In genomic region chr19:45408121-45408520, GRCh38 we compare ENCODE assay signal across 17 cellular contexts. TPM values are rescaled to one million over a fixed set of nuclear protein-coding genes. Genes with fewer than 3 reads are reported as not detected.
DNase-seq lines count a peak whose midpoint lies in the region; ATAC-seq, FAIRE-seq and TF ChIP-seq lines count a peak whose summit lies in the region.
"Had no signal": no experiment of that assay in that cellular context is flagged by ENCODE, and none has a peak within 500 bp of the region (broad histone marks: within the 10 kb centered on the region; RNA-seq: fewer than 3 reads in every experiment).

No MANE protein-coding gene starts in this region.

- no peaks in the 10 kb centered on the region for H4K20me1 ChIP-seq in KMS-11 (ENCODE audit: insufficient read depth)
- no peaks in the 10 kb centered on the region for H4K20me1 ChIP-seq in GM12878 (ENCODE audit: control insufficient read depth, insufficient read depth)

- SMC1A ChIA-PET in GM12878 (lab: Charles Lee; ENCODE audit: uncharacterized antibody, unreplicated experiment): no interaction called here

- H3K4me1 Mint-ChIP-seq in activated T-cell treated with anti-CD3 and anti-CD28 coated beads, Interleukin-2, amount 50 U/mL, for 24 hours (ENCODE audit: low read depth): peaks cover 56% of the 10 kb centered on the region
- peaks cover 38% of the 10 kb centered on the region for H3K4me1 Mint-ChIP-seq in osteocyte (ENCODE audit: unreplicated experiment)

- peak overlapping the region; percentile 87; the same call in 1 of the 2 replicates for H3K4me2 ChIP-seq in KMS-11
- no peak overlapping the region for H3K4me2 ChIP-seq in GM12878 (ENCODE audit: control insufficient read depth, insufficient read depth)

- no peak for TF ChIP-seq RAD21 in GM12878 (IDR thresholded peaks at IDR 0.05; ENCODE audit: insufficient read depth, low read depth, low read length)

- no peak for TF ChIP-seq EP300 in GM12878 (IDR thresholded peaks at IDR 0.05; ENCODE audit: borderline replicate concordance in 1 of 2, control insufficient read depth in 1 of 2, low read depth in 2 of 2, low read length in 2 of 2)

- no peak overlapping the region for H3K9ac ChIP-seq in KMS-11
- H3K9ac ChIP-seq in GM12878 (ENCODE audit: control insufficient read depth, insufficient read depth, low read length): no peak overlapping the region

- H3K36me3 Mint-ChIP-seq in activated T-cell treated with anti-CD3 and anti-CD28 coated beads, Interleukin-2, amount 50 U/mL, for 24 hours (ENCODE audit: low read depth): peaks cover 59% of the 10 kb centered on the region
- peaks cover 10% of the 10 kb centered on the region for H3K36me3 Mint-ChIP-seq in osteocyte (ENCODE audit: unreplicated experiment)

- H3K9me3 Mint-ChIP-seq in activated T-cell treated with anti-CD3 and anti-CD28 coated beads, Interleukin-2, amount 50 U/mL, for 24 hours: no peaks in the 10 kb centered on the region
- H3K9me3 Mint-ChIP-seq in osteocyte (ENCODE audit: unreplicated experiment): no peaks in the 10 kb centered on the region

- in situ Hi-C loops in GM12878 (cut with MboI): no loop called here

- peaks cover 22% of the 10 kb centered on the region for H3K27me3 Mint-ChIP-seq in activated T-cell treated with anti-CD3 and anti-CD28 coated beads, Interleukin-2, amount 50 U/mL, for 24 hours
- H3K27me3 Mint-ChIP-seq in osteocyte (ENCODE audit: unreplicated experiment): no peaks in the 10 kb centered on the region

- H3K79me2 ChIP-seq in KMS-11 (ENCODE audit: insufficient read depth, low read depth): peaks cover 26% of the 10 kb centered on the region
- H3K79me2 ChIP-seq in GM12878 (ENCODE audit: control insufficient read depth, insufficient read depth, low read length): peaks cover 7% of the 10 kb centered on the region

- no peak overlapping the region for H3K4me3 ChIP-seq in KMS-11 (IDR thresholded peaks at IDR 0.05; ENCODE audit: insufficient read depth, low read depth, low read length)
- H3K4me3 ChIP-seq in GM12878: no peak overlapping the region
- H3K4me3 ChIP-seq: tibial artery had no signal

- BruUV-seq in GM12878 (replicated peaks; lab: Mats Ljungman, UMichigan): no TSS peak

- H3K27ac Mint-ChIP-seq in activated T-cell treated with anti-CD3 and anti-CD28 coated beads, Interleukin-2, amount 50 U/mL, for 24 hours: peak overlapping the region; percentile 95
- H3K27ac Mint-ChIP-seq in osteocyte (ENCODE audit: unreplicated experiment): peak overlapping the region; percentile 52

- CTCF ChIA-PET in GM12878 (lab: Yijun Ruan, JAX): interaction anchor here (1.1 to 1.3 kb wide), 4 partner anchors 14 to 70 kb away, joined by 3 to 4 read pairs (median 4); no protein-coding TSS in a partner anchor

- H3K4me1 ChIP-seq in KMS-11 (ENCODE audit: low read depth, poor library complexity, severe bottlenecking) (peaks cover 10% of the 10 kb centered on the region), GM12878 (ENCODE audit: control insufficient read depth, insufficient read depth, low read length) (peaks cover 4% of the 10 kb centered on the region)

- H3K36me3 ChIP-seq in KMS-11 (ENCODE audit: insufficient read depth) (no peaks in the 10 kb centered on the region), GM12878 (ENCODE audit: control insufficient read depth in 2 of 2, insufficient read depth in 2 of 2, low read length in 1 of 2) (peaks cover 0 to 1% of the 10 kb centered on the region in 2 experiments; a peak in 2 of 4 replicates)

- intact Hi-C loops in GM12878 (cut with micrococcal nuclease; ENCODE audit: unreplicated experiment): loop anchor here (10.0 kb wide), 1 partner anchor 237 kb away; no protein-coding TSS in a partner anchor

- no peak for DNase-seq in activated T-cell treated with anti-CD3 and anti-CD28 coated beads, Interleukin-2, amount 50 U/mL, for 24 hours
- no peak for DNase-seq in activated T-cell treated with anti-CD3 and anti-CD28 coated beads, Interleukin-2, amount 50 U/mL, for 48 hours
- DNase-seq in GM12878 (ENCODE audit: low read depth, low spot score): no peak
- no peak for DNase-seq in osteocyte (ENCODE audit: extremely low spot score, unreplicated experiment)
- DNase-seq in SK-N-DZ (ENCODE audit: low spot score): no peak
- no peak for DNase-seq in activated CD8-positive, alpha-beta memory T cell treated with anti-CD3 and anti-CD28 coated beads, Interleukin-2, amount 50 U/mL, for 48 hours
- DNase-seq: activated CD4-positive, alpha-beta T cell treated with anti-CD3 and anti-CD28 coated beads, Interleukin-2, amount 50 U/mL, for 1 hour; DMS153; left ventricle myocardium inferior; NCI-H1105; NCI-H226; OCI-M1; stimulated activated CD4-positive, alpha-beta T cell treated with anti-CD3 and anti-CD28 coated beads, Interleukin-12 subunit alpha, Interleukin-12 subunit beta, amount 100 ng/mL, for 4 hours; tibial artery had no signal

- POLR2A ChIA-PET in GM12878 (lab: Charles Lee): interaction anchor here (1.5 kb wide), 1 partner anchor 15 kb away, joined by 3 read pairs; no protein-coding TSS in a partner anchor

- H3K27ac ChIP-seq in KMS-11 (no peak overlapping the region), GM12878 (ENCODE audit: control insufficient read depth, insufficient read depth) (no peak overlapping the region)
- H3K27ac ChIP-seq: tibial artery had no signal

- ATAC-seq in GM12878 (no peak), HG03354 (IDR thresholded peaks at IDR 0.05; ENCODE audit: poor library complexity, severe bottlenecking, unreplicated experiment) (no peak)

- H3K9me3 ChIP-seq in GM12878 (replicated peaks; ENCODE audit: control insufficient read depth, insufficient read depth, low read length): no peaks in the 10 kb centered on the region
- H3K9me3 ChIP-seq: left ventricle myocardium inferior, tibial artery had no signal

- RAD21 ChIA-PET in GM12878 (lab: Charles Lee; ENCODE audit: unreplicated experiment): no interaction called here

- H2AFZ ChIP-seq in KMS-11 (ENCODE audit: low read depth) (no peak overlapping the region), GM12878 (ENCODE audit: control insufficient read depth, low read depth, low read length) (no peak overlapping the region)

- no peak for FAIRE-seq in GM12878 (lab: Jason Lieb, UNC)
- FAIRE-seq: colon had no signal

- no peaks in the 10 kb centered on the region; the same call in 1 of the 2 replicates for H3K27me3 ChIP-seq in KMS-11 (ENCODE audit: insufficient read depth, low read depth)
- no peaks in the 10 kb centered on the region; a peak in 1 of 4 replicates for H3K27me3 ChIP-seq in GM12878 (replicated peaks in 1 of 2; ENCODE audit: control insufficient read depth in 2 of 2, insufficient read depth in 2 of 2, low read length in 1 of 2)
- H3K27me3 ChIP-seq: tibial artery had no signal

- WGBS in GM12878 (ENCODE audit: insufficient coverage, insufficient replicate concordance, low lambda C conversion rate, missing lambda C conversion rate): 95% methylated on average over 8 of the region's 8 CpGs

- peak overlapping the region; percentile 96 for H3K4me3 Mint-ChIP-seq in activated T-cell treated with anti-CD3 and anti-CD28 coated beads, Interleukin-2, amount 50 U/mL, for 24 hours
- peak overlapping the region; percentile 51 for H3K4me3 Mint-ChIP-seq in osteocyte (ENCODE audit: unreplicated experiment)

- TF ChIP-seq CTCF in KMS-11 (conservative IDR thresholded peaks at IDR 0.05; ENCODE audit: low read depth, low read length) (no peak), GM12878 (IDR thresholded peaks at IDR 0.05 in 2 of 3, conservative IDR thresholded peaks at IDR 0.05 in 1 of 3; ENCODE audit: control insufficient read depth in 2 of 3, extremely low read depth in 1 of 3, insufficient read depth in 1 of 3, low read depth in 3 of 3, low read length in 3 of 3) (no peak), osteocyte (IDR thresholded peaks at IDR 0.05) (no peak)

- 0 out of 2 replicates have a peak, but pooled peaks have one; percentile 46 for TF ChIP-seq POLR2A in GM12878 (IDR thresholded peaks at IDR 0.05; ENCODE audit: low read depth, low read length)

RNA-seq across cellular contexts. Expression of gene POLR1G, which starts 1.7 kb away (rescaled TPM):
- total RNA-seq in GM12878 (2013; cell fraction: nucleolus; rRNA removed): 2.6 and 3.9 TPM in 2 replicates
- total RNA-seq in GM12878 (2014; rRNA removed) (18.4 and 30.9 TPM in 2 replicates), GM12878 (2014; rRNA removed; fragmentation: Illumina TruSeq; extraction: Trizol) (19.5 and 23.2 TPM in 2 replicates), GM12878 (2021) (18.8 TPM in 2 replicates), osteocyte (7.6 and 9.1 TPM in 2 replicates)
- 1.3 TPM for polyA plus RNA-seq in GM12878 (2011; ENCODE audit: low read depth)
- polyA plus RNA-seq in GM12878 (2011; rRNA removed) (3.1 and 5.0 TPM in 2 replicates), GM12878 (2014; fragmentation: Illumina TruSeq; extraction: Trizol) (13.3 and 22.1 TPM in 2 replicates), GM12878 (2014; fragmentation: Nextera tagmentation; extraction: Ambion mirVana) (1 to 10 TPM; 2.0 to 5.4 TPM), GM12878 (2014; rRNA removed) (17.4 and 24.4 TPM in 2 replicates), GM12878 (2016; fragmentation: Nextera tagmentation; extraction: Ambion mirVana) (10 to 100 TPM; 23.2 to 24.3 TPM)
- polyA plus RNA-seq in GM12878 (2011; cell fraction: cytosol; rRNA removed): 5.4 and 6.9 TPM in 2 replicates
- polyA plus RNA-seq in GM12878 (2011; cell fraction: nucleus; rRNA removed): 2.1 and 4.8 TPM in 2 replicates
- 3.3 and 4.2 TPM in 2 replicates for polyA plus RNA-seq in GM12878 (2012)
- polyA minus RNA-seq in GM12878 (2011; rRNA and poly(A)+ RNA removed): 2.6 and 3.6 TPM in 2 replicates
- polyA minus RNA-seq in GM12878 (2011; cell fraction: cytosol; rRNA and poly(A)+ RNA removed): 4.0 and 6.8 TPM in 2 replicates
- 1.3 and 3.3 TPM in 2 replicates for polyA minus RNA-seq in GM12878 (2011; cell fraction: nucleus; rRNA and poly(A)+ RNA removed)
- polyA plus RNA-seq in SK-N-DZ (2014; cell fraction: cytosol; rRNA removed): 13.2 and 16.8 TPM in 2 replicates
- polyA plus RNA-seq in SK-N-DZ (2014; cell fraction: nucleus; rRNA removed): 4.0 and 7.9 TPM in 2 replicates

RNA-seq across cellular contexts. Expression of gene PPP1R13L, which starts 3.3 kb away (rescaled TPM):
- total RNA-seq in GM12878 (2013; cell fraction: nucleolus; rRNA removed): 34.6 and 46.1 TPM in 2 replicates
- 1.8 and 2.5 TPM in 2 replicates for total RNA-seq in GM12878 (2014; rRNA removed)
- total RNA-seq in GM12878 (2014; rRNA removed; fragmentation: Illumina TruSeq; extraction: Trizol): 1.2 and 1.3 TPM in 2 replicates
- total RNA-seq in GM12878 (2021): 10.0 and 11.0 TPM in 2 replicates
- 15.1 TPM for polyA plus RNA-seq in GM12878 (2011; ENCODE audit: low read depth)
- polyA plus RNA-seq in GM12878 (2011; rRNA removed): 2.3 and 2.4 TPM in 2 replicates
- polyA plus RNA-seq in GM12878 (2011; cell fraction: cytosol; rRNA removed): 3.5 and 3.6 TPM in 2 replicates
- polyA plus RNA-seq in GM12878 (2011; cell fraction: nucleus; rRNA removed): 15.1 and 17.8 TPM in 2 replicates
- 23.7 and 26.2 TPM in 2 replicates for polyA plus RNA-seq in GM12878 (2012)
- 3.0 and 3.3 TPM in 2 replicates for polyA plus RNA-seq in GM12878 (2014; fragmentation: Illumina TruSeq; extraction: Trizol)
- polyA plus RNA-seq in GM12878 (2014; fragmentation: Nextera tagmentation; extraction: Ambion mirVana): 1 to 10 TPM in 1 of 2 experiments, under 1 TPM in 1; 0.40 to 1.9 TPM
- 4.4 and 4.7 TPM in 2 replicates for polyA plus RNA-seq in GM12878 (2014; rRNA removed)
- polyA plus RNA-seq in GM12878 (2016; fragmentation: Nextera tagmentation; extraction: Ambion mirVana): 1 to 10 TPM; 2.4 to 2.6 TPM
- 2.3 and 4.3 TPM in 2 replicates for polyA minus RNA-seq in GM12878 (2011; rRNA and poly(A)+ RNA removed)
- 2.5 and 4.3 TPM in 2 replicates for polyA minus RNA-seq in GM12878 (2011; cell fraction: cytosol; rRNA and poly(A)+ RNA removed)
- 3.1 and 4.4 TPM in 2 replicates for polyA minus RNA-seq in GM12878 (2011; cell fraction: nucleus; rRNA and poly(A)+ RNA removed)
- total RNA-seq in osteocyte: 48.7 and 53.5 TPM in 2 replicates
- polyA plus RNA-seq in SK-N-DZ (2014; cell fraction: cytosol; rRNA removed): 1.1 and 2.6 TPM in 2 replicates
- 0.90 and 1.7 TPM in 2 replicates for polyA plus RNA-seq in SK-N-DZ (2014; cell fraction: nucleus; rRNA removed)

RNA-seq across cellular contexts. Expression of gene ERCC1, which starts 15.6 kb away (rescaled TPM):
- total RNA-seq in GM12878 (2013; cell fraction: nucleolus; rRNA removed): 59.3 and 59.4 TPM in 2 replicates
- total RNA-seq in GM12878 (2014; rRNA removed) (74.7 and 82.6 TPM in 2 replicates), GM12878 (2014; rRNA removed; fragmentation: Illumina TruSeq; extraction: Trizol) (45.4 and 57.2 TPM in 2 replicates), GM12878 (2021) (70.1 and 75.3 TPM in 2 replicates), osteocyte (96.7 and 117 TPM in 2 replicates)
- 161 TPM for polyA plus RNA-seq in GM12878 (2011; ENCODE audit: low read depth)
- polyA plus RNA-seq in GM12878 (2011; rRNA removed) (36.8 and 65.0 TPM in 2 replicates), GM12878 (2014; fragmentation: Illumina TruSeq; extraction: Trizol) (23.1 and 52.0 TPM in 2 replicates), GM12878 (2014; fragmentation: Nextera tagmentation; extraction: Ambion mirVana) (10 to 100 TPM; 14.7 to 36.8 TPM), GM12878 (2014; rRNA removed) (104 and 113 TPM in 2 replicates), GM12878 (2016; fragmentation: Nextera tagmentation; extraction: Ambion mirVana) (10 to 100 TPM; 54.2 to 66.8 TPM)
- polyA plus RNA-seq in GM12878 (2011; cell fraction: cytosol; rRNA removed): 105 and 127 TPM in 2 replicates
- 101 and 105 TPM in 2 replicates for polyA plus RNA-seq in GM12878 (2011; cell fraction: nucleus; rRNA removed)
- polyA plus RNA-seq in GM12878 (2012): 49.9 and 53.1 TPM in 2 replicates
- 51.6 and 101 TPM in 2 replicates for polyA minus RNA-seq in GM12878 (2011; rRNA and poly(A)+ RNA removed)
- polyA minus RNA-seq in GM12878 (2011; cell fraction: cytosol; rRNA and poly(A)+ RNA removed): 45.3 and 49.4 TPM in 2 replicates
- 28.0 and 31.4 TPM in 2 replicates for polyA minus RNA-seq in GM12878 (2011; cell fraction: nucleus; rRNA and poly(A)+ RNA removed)
- 85.0 and 101 TPM in 2 replicates for polyA plus RNA-seq in SK-N-DZ (2014; cell fraction: cytosol; rRNA removed)
- 66.4 and 73.4 TPM in 2 replicates for polyA plus RNA-seq in SK-N-DZ (2014; cell fraction: nucleus; rRNA removed)

RNA-seq across cellular contexts. Expression of gene ERCC2, which starts 37.7 kb away (rescaled TPM):
- total RNA-seq in GM12878 (2013; cell fraction: nucleolus; rRNA removed): 19.5 and 22.8 TPM in 2 replicates
- total RNA-seq in GM12878 (2014; rRNA removed) (16.9 and 18.8 TPM in 2 replicates), GM12878 (2014; rRNA removed; fragmentation: Illumina TruSeq; extraction: Trizol) (7.5 and 7.7 TPM in 2 replicates), GM12878 (2021) (38.7 and 40.1 TPM in 2 replicates), osteocyte (32.1 and 32.7 TPM in 2 replicates)
- 8.8 TPM for polyA plus RNA-seq in GM12878 (2011; ENCODE audit: low read depth)
- polyA plus RNA-seq in GM12878 (2011; rRNA removed) (7.4 and 27.2 TPM in 2 replicates), GM12878 (2014; fragmentation: Illumina TruSeq; extraction: Trizol) (7.6 and 20.5 TPM in 2 replicates), GM12878 (2014; fragmentation: Nextera tagmentation; extraction: Ambion mirVana) (1 to 10 TPM; 1.3 to 2.4 TPM), GM12878 (2014; rRNA removed) (20.6 and 24.9 TPM in 2 replicates), GM12878 (2016; fragmentation: Nextera tagmentation; extraction: Ambion mirVana) (10 to 100 TPM in 1 of 2 experiments, 1 to 10 TPM in 1; 9.8 to 12.5 TPM)
- polyA plus RNA-seq in GM12878 (2011; cell fraction: cytosol; rRNA removed): 16.8 and 18.1 TPM in 2 replicates
- polyA plus RNA-seq in GM12878 (2011; cell fraction: nucleus; rRNA removed): 73.9 and 87.0 TPM in 2 replicates
- polyA plus RNA-seq in GM12878 (2012): 25.0 and 25.7 TPM in 2 replicates
- polyA minus RNA-seq in GM12878 (2011; rRNA and poly(A)+ RNA removed): 25.1 and 39.2 TPM in 2 replicates
- 9.8 and 10.8 TPM in 2 replicates for polyA minus RNA-seq in GM12878 (2011; cell fraction: cytosol; rRNA and poly(A)+ RNA removed)
- 16.8 and 27.8 TPM in 2 replicates for polyA minus RNA-seq in GM12878 (2011; cell fraction: nucleus; rRNA and poly(A)+ RNA removed)
- polyA plus RNA-seq in SK-N-DZ (2014; cell fraction: cytosol; rRNA removed): 12.8 and 18.6 TPM in 2 replicates
- polyA plus RNA-seq in SK-N-DZ (2014; cell fraction: nucleus; rRNA removed): 46.4 and 54.7 TPM in 2 replicates

RNA-seq across cellular contexts. Expression of gene FOSB, which starts 59.7 kb away (rescaled TPM):
- total RNA-seq in GM12878 (2013; cell fraction: nucleolus; rRNA removed): 2.5 and 2.8 TPM in 2 replicates
- total RNA-seq in GM12878 (2014; rRNA removed) (0.11 and 0.44 TPM in 2 replicates), GM12878 (2014; rRNA removed; fragmentation: Illumina TruSeq; extraction: Trizol) (0.14 and 0.31 TPM in 2 replicates), GM12878 (2021) (0.56 and 0.69 TPM in 2 replicates), osteocyte (93.8 and 176 TPM in 2 replicates)
- 0.52 TPM for polyA plus RNA-seq in GM12878 (2011; ENCODE audit: low read depth)
- polyA plus RNA-seq in GM12878 (2011; rRNA removed) (0.13 and 0.20 TPM in 2 replicates), GM12878 (2014; fragmentation: Illumina TruSeq; extraction: Trizol) (0.28 and 0.35 TPM in 2 replicates), GM12878 (2014; fragmentation: Nextera tagmentation; extraction: Ambion mirVana) (under 1 TPM; 0.06 to 0.07 TPM), GM12878 (2014; rRNA removed) (0.24 and 0.34 TPM in 2 replicates), GM12878 (2016; fragmentation: Nextera tagmentation; extraction: Ambion mirVana) (under 1 TPM; 0.29 to 0.45 TPM)
- polyA plus RNA-seq in GM12878 (2011; cell fraction: cytosol; rRNA removed): 0.25 and 0.34 TPM in 2 replicates
- polyA plus RNA-seq in GM12878 (2011; cell fraction: nucleus; rRNA removed): 1.6 and 1.8 TPM in 2 replicates
- 0.83 and 1.1 TPM in 2 replicates for polyA plus RNA-seq in GM12878 (2012)
- polyA minus RNA-seq in GM12878 (2011; rRNA and poly(A)+ RNA removed): 1.8 and 2.5 TPM in 2 replicates
- polyA minus RNA-seq in GM12878 (2011; cell fraction: cytosol; rRNA and poly(A)+ RNA removed): not detected in 2 replicates
- polyA minus RNA-seq in GM12878 (2011; cell fraction: nucleus; rRNA and poly(A)+ RNA removed): 3.9 and 7.5 TPM in 2 replicates
- not detected in 2 replicates for polyA plus RNA-seq in SK-N-DZ (2014; cell fraction: cytosol; rRNA removed)
- polyA plus RNA-seq in SK-N-DZ (2014; cell fraction: nucleus; rRNA removed): not detected in 2 replicates
